ENCODE assay signal across 10 cellular contexts in genomic region chr15:99014066-99014802, GRCh38. TPM values are rescaled to one million over a fixed set of nuclear protein-coding genes. Genes with fewer than 3 reads are reported as not detected.
DNase-seq lines count a peak whose midpoint lies in the region; ATAC-seq and TF ChIP-seq lines count a peak whose summit lies in the region.
"Not testable (repeated sequence)": the region's sequence is repeated elsewhere in the genome, so short reads cannot be mapped to it uniquely, and the experiment has no call there.
"Had no signal": no experiment of that assay in that cellular context is flagged by ENCODE, and none has a peak within 500 bp of the region (broad histone marks: within the 10 kb centered on the region; RNA-seq: fewer than 3 reads in every experiment).

No MANE protein-coding gene starts in this region.

- H3K4me1 Mint-ChIP-seq in activated T-helper 17 cell treated with anti-CD3 and anti-CD28 coated beads, Interleukin-2, amount 50 U/mL, for 72 hours = not testable (repeated sequence)
- H3K4me1 Mint-ChIP-seq in neural progenitor cell = peaks cover 29% of the 10 kb centered on the region

- BruUV-seq in HCT116 (replicated peaks; lab: Mats Ljungman, UMichigan); Panc1 (replicated peaks; lab: Mats Ljungman, UMichigan): not testable (repeated sequence)

- 3 to 7% methylated on average over 21 to 24 of the region's 36 CpGs for WGBS in ectodermal cell, 2 experiments
- WGBS in suprapubic skin = 50% methylated on average over 24 of the region's 36 CpGs

- POLR2A ChIA-PET in HCT116 (lab: Charles Lee) = not testable (repeated sequence)
- POLR2A ChIA-PET in Panc1 (lab: Charles Lee) = interaction anchor here (0.6 to 0.7 kb wide), 11 partner anchors 12 to 1633 kb away, joined by 3 to 16 read pairs (median 8); no protein-coding TSS in a partner anchor

- not testable (repeated sequence) for TF ChIP-seq CTCF in HCT116 (IDR thresholded peaks at IDR 0.05 in 2 of 3, conservative IDR thresholded peaks at IDR 0.05 in 1 of 3; ENCODE audit: borderline replicate concordance in 1 of 3, insufficient read depth in 1 of 3, low read depth in 2 of 3, low read length in 2 of 3); Panc1 (IDR thresholded peaks at IDR 0.05); neural progenitor cell (IDR thresholded peaks at IDR 0.05); suprapubic skin (IDR thresholded peaks at IDR 0.05)

- H3K27ac Mint-ChIP-seq in activated T-helper 17 cell treated with anti-CD3 and anti-CD28 coated beads, Interleukin-2, amount 50 U/mL, for 72 hours; neural progenitor cell: not testable (repeated sequence)

- peaks cover 18% of the 10 kb centered on the region for H3F3A ChIP-seq in neural progenitor cell (ENCODE audit: low read depth)

- not testable (repeated sequence) for H3K9me2 ChIP-seq in HCT116 (ENCODE audit: insufficient read depth)

- H3K27me3 Mint-ChIP-seq in activated T-helper 17 cell treated with anti-CD3 and anti-CD28 coated beads, Interleukin-2, amount 50 U/mL, for 72 hours = not testable (repeated sequence)
- H3K27me3 Mint-ChIP-seq in neural progenitor cell (ENCODE audit: insufficient read depth, low read depth) = peaks cover 11% of the 10 kb centered on the region

- not testable (repeated sequence) for H3K27ac ChIP-seq in BLaER1; HCT116 (ENCODE audit: low read depth, low read length); ectodermal cell (ENCODE audit: insufficient read depth, low read depth, low read length, poor library complexity, severe bottlenecking); neural progenitor cell; suprapubic skin
- H3K27ac ChIP-seq in Panc1 (ENCODE audit: low read length) = peak overlapping the region; percentile 62; the same call in 1 of the 2 replicates

- H2AFZ ChIP-seq in HCT116 (ENCODE audit: low read depth, low read length, poor library complexity, severe bottlenecking); neural progenitor cell (replicated peaks): not testable (repeated sequence)

- TF ChIP-seq RAD21 in HCT116 (IDR thresholded peaks at IDR 0.05; ENCODE audit: low read depth) = not testable (repeated sequence)

- not testable (repeated sequence) for DNase-seq in HCT116 (ENCODE audit: low read depth, low spot score); Panc1 (ENCODE audit: low read depth, low spot score); suprapubic skin (ENCODE audit: low spot score in 2 of 2)
- peak; percentile 44 for DNase-seq in neural progenitor cell (ENCODE audit: low spot score)

- H3K9me3 ChIP-seq in BLaER1; HCT116 (ENCODE audit: control insufficient read depth in 1 of 2, insufficient read depth in 1 of 2, low read depth in 1 of 2, low read length in 2 of 2); Panc1 (ENCODE audit: control insufficient read depth, insufficient read depth, low read depth, low read length); ectodermal cell (ENCODE audit: control insufficient read depth, low read length); neural progenitor cell (ENCODE audit: low read depth); suprapubic skin: not testable (repeated sequence)

- not testable (repeated sequence) for TF ChIP-seq EP300 in suprapubic skin (IDR thresholded peaks at IDR 0.05)

- not testable (repeated sequence) for H4K20me1 ChIP-seq in BLaER1; HCT116 (ENCODE audit: insufficient read depth); neural progenitor cell (ENCODE audit: low read depth)

- H3K9ac ChIP-seq in BLaER1; HCT116 (ENCODE audit: low read length); neural progenitor cell: not testable (repeated sequence)

- not testable (repeated sequence) for H3K79me2 ChIP-seq in HCT116 (ENCODE audit: insufficient read depth, low read length); neural progenitor cell (ENCODE audit: low read depth)

- H3K36me3 ChIP-seq in BLaER1; HCT116 (ENCODE audit: control insufficient read depth in 1 of 2, insufficient read depth in 2 of 2, low read length in 2 of 2); Panc1 (ENCODE audit: control insufficient read depth, insufficient read depth, low read length); ectodermal cell (ENCODE audit: control insufficient read depth, insufficient read depth, low read length); neural progenitor cell; suprapubic skin: not testable (repeated sequence)

- not testable (repeated sequence) for TF ChIP-seq POLR2A in HCT116 (IDR thresholded peaks at IDR 0.05; ENCODE audit: borderline replicate concordance, extremely low read depth, insufficient read depth, insufficient read length); suprapubic skin (IDR thresholded peaks at IDR 0.05)

- H3K4me1 ChIP-seq in BLaER1 = peaks cover 13% of the 10 kb centered on the region
- H3K4me1 ChIP-seq in HCT116 (ENCODE audit: control insufficient read depth in 1 of 2, insufficient read depth in 2 of 2, low read length in 2 of 2) = peaks cover 8 to 26% of the 10 kb centered on the region in 2 experiments
- peaks cover 13% of the 10 kb centered on the region for H3K4me1 ChIP-seq in Panc1 (ENCODE audit: control insufficient read depth, insufficient read depth, low read length)
- not testable (repeated sequence) for H3K4me1 ChIP-seq in ectodermal cell (ENCODE audit: control insufficient read depth, insufficient read depth, low read length)
- H3K4me1 ChIP-seq in neural progenitor cell = peaks cover 11% of the 10 kb centered on the region
- H3K4me1 ChIP-seq in suprapubic skin = peaks cover 29% of the 10 kb centered on the region

- H3K4me3 Mint-ChIP-seq in activated T-helper 17 cell treated with anti-CD3 and anti-CD28 coated beads, Interleukin-2, amount 50 U/mL, for 72 hours = peak overlapping the region; percentile 64
- H3K4me3 Mint-ChIP-seq in neural progenitor cell = peak overlapping the region; percentile 80

- intact Hi-C loops in HCT116 (cut with micrococcal nuclease); Panc1 (cut with micrococcal nuclease; ENCODE audit: unreplicated experiment): not testable (repeated sequence)

- H3K4me3 ChIP-seq in BLaER1 (peak overlapping the region; percentile 82), HCT116 (replicated peaks in 1 of 2; ENCODE audit: low read depth in 1 of 2, low read length in 2 of 2) (peak overlapping the region; percentile 20 to 71; a peak in 2 of 4 replicates), Panc1 (ENCODE audit: low read depth in 2 of 2, low read length in 2 of 2) (peak overlapping the region; percentile 64 to 65), ectodermal cell (ENCODE audit: insufficient read depth, low read depth, low read length) (peak overlapping the region; percentile 61), iPS-11a (ENCODE audit: low read depth, low read length) (peak overlapping the region; percentile 20), neural progenitor cell (peak overlapping the region; percentile 64), suprapubic skin (peak overlapping the region; percentile 75)

- in situ Hi-C loops in Panc1 (cut with HindIII; ENCODE audit: low pct_unique_long_range_greater_than_20kb, low sequenced_read_pairs) = not testable (repeated sequence)

- H3K4me2 ChIP-seq in BLaER1 (peak overlapping the region; percentile 99), HCT116 (ENCODE audit: low read length) (peak overlapping the region; percentile 92), neural progenitor cell (peak overlapping the region; percentile 90)

- RAD21 ChIA-PET in HCT116 (lab: Charles Lee; ENCODE audit: low non-redundant PET in 1 of 2, low total read pairs in 2 of 2, uncharacterized antibody in 2 of 2, unreplicated experiment in 2 of 2) = not testable (repeated sequence)

- ATAC-seq in HCT116; activated T-helper 17 cell treated with anti-CD3 and anti-CD28 coated beads, Interleukin-2, amount 50 U/mL, for 72 hours (replicated peaks): not testable (repeated sequence)
- peak; percentile 35 for ATAC-seq in Panc1

- H3K9me3 Mint-ChIP-seq in activated T-helper 17 cell treated with anti-CD3 and anti-CD28 coated beads, Interleukin-2, amount 50 U/mL, for 72 hours; neural progenitor cell: not testable (repeated sequence)

- H3K27me3 ChIP-seq in BLaER1 = peaks cover 11% of the 10 kb centered on the region
- H3K27me3 ChIP-seq in HCT116 (ENCODE audit: insufficient read depth, low read length); Panc1 (ENCODE audit: control insufficient read depth, insufficient read depth, low read length); suprapubic skin: not testable (repeated sequence)
- peaks cover 23% of the 10 kb centered on the region for H3K27me3 ChIP-seq in ectodermal cell (ENCODE audit: control insufficient read depth, insufficient read depth, low read length, poor library complexity, severe bottlenecking)
- H3K27me3 ChIP-seq in neural progenitor cell = peaks cover 35% of the 10 kb centered on the region

- CTCF ChIA-PET in HCT116 (lab: Charles Lee) = not testable (repeated sequence)
- CTCF ChIA-PET in Panc1 (lab: Charles Lee) = interaction anchor here (0.7 kb wide), 1 partner anchor 17 kb away, joined by 11 read pairs; no protein-coding TSS in a partner anchor

- H3K36me3 Mint-ChIP-seq in activated T-helper 17 cell treated with anti-CD3 and anti-CD28 coated beads, Interleukin-2, amount 50 U/mL, for 72 hours (ENCODE audit: low read depth); neural progenitor cell: not testable (repeated sequence)

RNA-seq across cellular contexts. Expression of gene PGPEP1L, which starts 6.6 kb away (rescaled TPM):
- total RNA-seq in HCT116 (2021; ENCODE audit: unreplicated experiment) (not detected), Panc1 (2021; ENCODE audit: unreplicated experiment) (not detected), neural progenitor cell (ENCODE audit: low replicate concordance) (not detected in 2 replicates), suprapubic skin (not detected)
- 0.12 TPM in 1 of 2 replicates, not detected in the other for polyA plus RNA-seq in HCT116 (2012)
- not detected for polyA plus RNA-seq in Panc1 (2012; ENCODE audit: insufficient read length)
- total RNA-seq in activated T-helper 17 cell treated with anti-CD3 and anti-CD28 coated beads, Interleukin-2, amount 50 U/mL, for 72 hours = not detected
- not detected for polyA plus RNA-seq in ectodermal cell (2013, experiment 1 of 4)
- not detected for polyA plus RNA-seq in ectodermal cell (2013, experiment 2 of 4)
- not detected for polyA plus RNA-seq in ectodermal cell (2013, experiment 3 of 4)
- polyA plus RNA-seq in ectodermal cell (2013, experiment 4 of 4) = not detected
- total RNA-seq: omental fat pad, subcutaneous adipose tissue had no signal

Comparison
In these comparisons a context has a peak if more than half of its experiments do, and no peak if none do; other contexts are left out.
1. H3K4me3 ChIP-seq: peak in every context shown above with its lines; median percentile 82 in BLaER1; 75 in suprapubic skin; 64 in Panc1; 64 in neural progenitor cell; 61 in ectodermal cell; 46 in HCT116; 20 in iPS-11a.